22 cellular contexts compared by ENCODE assay signal in the genomic region with DNA sequence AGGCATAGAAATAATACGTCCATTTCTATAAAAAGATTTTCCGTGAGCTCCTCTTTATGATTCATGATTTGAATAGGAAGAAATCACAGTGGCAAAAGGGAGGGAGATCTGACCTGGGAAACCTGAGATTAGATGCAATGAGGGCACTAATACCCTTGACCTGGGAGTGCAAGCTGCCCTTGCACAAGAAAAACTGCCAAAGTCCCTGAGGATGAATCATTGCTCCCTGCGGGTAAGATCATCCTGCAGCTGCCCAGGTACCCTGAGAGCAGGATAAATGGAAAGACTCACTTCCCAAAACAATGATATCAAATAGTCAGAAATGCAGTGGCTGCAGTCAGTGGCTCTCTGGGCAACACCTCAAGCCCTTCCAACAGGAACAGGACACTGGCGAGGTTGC. TPM values are rescaled to one million over a fixed set of nuclear protein-coding genes. Genes with fewer than 3 reads are reported as not detected.
DNase-seq lines count a peak whose midpoint lies in the region; ATAC-seq, FAIRE-seq and TF ChIP-seq lines count a peak whose summit lies in the region.
"Had no signal": no experiment of that assay in that cellular context is flagged by ENCODE, and none has a peak within 500 bp of the region (broad histone marks: within the 10 kb centered on the region; RNA-seq: fewer than 3 reads in every experiment).

No MANE protein-coding gene starts in this region.

- H3K27ac ChIP-seq in GM23248: peak overlapping the region; percentile 77
- H3K27ac ChIP-seq in foreskin keratinocyte: no peak overlapping the region
- H3K27ac ChIP-seq in ovary: peak overlapping the region; percentile 53 to 98
- H3K27ac ChIP-seq: upper lobe of left lung had no signal

- no peak overlapping the region for H3K4me3 Mint-ChIP-seq in activated T-helper 2 cell treated with anti-CD3 and anti-CD28 coated beads, Interferon-gamma antibody, Interleukin-2, Interleukin-4, amounts not matched to agents 10 μg/mL and 5 μg/mL and 100 μg/mL, durations not matched to agents 14 hours and 24 hours and 36 hours (ENCODE audit: low read depth)
- H3K4me3 Mint-ChIP-seq: activated CD4-positive, alpha-beta memory T cell treated with anti-CD3 and anti-CD28 coated beads, Interleukin-2, amount 10 ng/mL, durations not matched to agents 7 days and 5 days; activated naive CD4-positive, alpha-beta T cell treated with anti-CD3 and anti-CD28 coated beads, Interleukin-2, amount 50 U/mL, for 24 hours; activated T-cell treated with anti-CD3 and anti-CD28 coated beads, Interleukin-2, amount 50 U/mL, for 24 hours; brain; CD8-positive, alpha-beta T cell; IgD-negative memory B cell; nephron progenitor cell; stimulated activated naive B cell treated with anti-CD40 and anti-IgM and Interleukin-4, amounts not matched to agents 10 μg/mL and 1 μg/mL and 100 μg/mL, for 72 hours had no signal

- no peak overlapping the region for H3K27ac Mint-ChIP-seq in activated T-helper 2 cell treated with anti-CD3 and anti-CD28 coated beads, Interferon-gamma antibody, Interleukin-2, Interleukin-4, amounts not matched to agents 10 μg/mL and 5 μg/mL and 100 μg/mL, durations not matched to agents 14 hours and 24 hours and 36 hours
- H3K27ac Mint-ChIP-seq: activated CD4-positive, alpha-beta memory T cell treated with anti-CD3 and anti-CD28 coated beads, Interleukin-2, amount 10 ng/mL, durations not matched to agents 7 days and 5 days; activated naive CD4-positive, alpha-beta T cell treated with anti-CD3 and anti-CD28 coated beads, Interleukin-2, amount 50 U/mL, for 24 hours; activated T-cell treated with anti-CD3 and anti-CD28 coated beads, Interleukin-2, amount 50 U/mL, for 24 hours; CD8-positive, alpha-beta T cell; IgD-negative memory B cell; nephron progenitor cell; stimulated activated naive B cell treated with anti-CD40 and anti-IgM and Interleukin-4, amounts not matched to agents 10 μg/mL and 1 μg/mL and 100 μg/mL, for 72 hours had no signal

- in situ Hi-C loops in GM23248 (cut with MboI): no loop called here

- no peak for TF ChIP-seq CTCF in foreskin keratinocyte (conservative IDR thresholded peaks at IDR 0.05)
- no peak for TF ChIP-seq CTCF in ovary (IDR thresholded peaks at IDR 0.05)

- H3K36me3 ChIP-seq in GM23248 (ENCODE audit: low read depth) (peaks cover 72% of the 10 kb centered on the region), ovary (no peaks in the 10 kb centered on the region), H7 (replicated peaks; ENCODE audit: control insufficient read depth, insufficient read depth, low read length) (peaks cover 13% of the 10 kb centered on the region)
- H3K36me3 ChIP-seq: upper lobe of left lung had no signal

- peaks cover 6% of the 10 kb centered on the region for H3K36me3 Mint-ChIP-seq in activated T-helper 2 cell treated with anti-CD3 and anti-CD28 coated beads, Interferon-gamma antibody, Interleukin-2, Interleukin-4, amounts not matched to agents 10 μg/mL and 5 μg/mL and 100 μg/mL, durations not matched to agents 14 hours and 24 hours and 36 hours (ENCODE audit: low read depth)
- H3K36me3 Mint-ChIP-seq: activated naive CD4-positive, alpha-beta T cell treated with anti-CD3 and anti-CD28 coated beads, Interleukin-2, amount 50 U/mL, for 24 hours; stimulated activated naive B cell treated with anti-CD40 and anti-IgM and Interleukin-4, amounts not matched to agents 10 μg/mL and 1 μg/mL and 100 μg/mL, for 72 hours had no signal

- peak; percentile 34 for ATAC-seq in foreskin keratinocyte
- ATAC-seq: CD8-positive, alpha-beta T cell; stimulated activated naive B cell treated with anti-CD40 and anti-IgM and Interleukin-4, amounts not matched to agents 10 μg/mL and 1 μg/mL and 100 μg/mL, for 72 hours had no signal

- H3K79me2 ChIP-seq in GM23248 (ENCODE audit: insufficient read depth): peaks cover 97% of the 10 kb centered on the region

- H3K4me3 ChIP-seq in GM23248 (no peak overlapping the region), ovary (no peak overlapping the region), H7 (ENCODE audit: insufficient read depth, low read depth, low read length) (no peak overlapping the region)
- H3K4me3 ChIP-seq: upper lobe of left lung had no signal

- H3K9ac ChIP-seq in GM23248: no peak overlapping the region

- peak overlapping the region; percentile 9 for H3K4me2 ChIP-seq in GM23248 (ENCODE audit: unreplicated experiment)

- H3K4me1 ChIP-seq in GM23248 (ENCODE audit: insufficient read depth): peaks cover 53% of the 10 kb centered on the region
- H3K4me1 ChIP-seq in foreskin keratinocyte: peaks cover 18% of the 10 kb centered on the region
- peaks cover 48% of the 10 kb centered on the region for H3K4me1 ChIP-seq in ovary (ENCODE audit: insufficient read depth)

- no peaks in the 10 kb centered on the region for H3K9me2 ChIP-seq in GM23248 (ENCODE audit: insufficient read depth)

- TF ChIP-seq POLR2A in ovary (IDR thresholded peaks at IDR 0.05): no peak

- no peak for TF ChIP-seq EP300 in ovary (IDR thresholded peaks at IDR 0.05)

- DNase-seq in GM23248: peak; percentile 26
- DNase-seq in RCC 7860 (ENCODE audit: low spot score): peak; percentile 64
- peak in 1 of 2 donors; percentile 28 for DNase-seq in foreskin keratinocyte
- DNase-seq in ovary: no peak
- DNase-seq in H7: no peak
- no peak for DNase-seq in activated CD4-positive, alpha-beta T cell treated with anti-CD3 and anti-CD28 coated beads for 48 hours
- no peak for DNase-seq in activated T-helper 2 cell treated with anti-CD3 and anti-CD28 coated beads, Interferon-gamma antibody, Interleukin-2, Interleukin-4, amounts not matched to agents 10 μg/mL and 5 μg/mL and 100 μg/mL, durations not matched to agents 14 hours and 24 hours and 36 hours (ENCODE audit: low spot score)
- no peak for DNase-seq in activated gamma-delta T cell treated with Interleukin-2 at 50 U/mL for 16 hours
- DNase-seq: activated CD4-positive, alpha-beta memory T cell treated with anti-CD3 and anti-CD28 coated beads, Interleukin-2, amount 10 ng/mL, durations not matched to agents 7 days and 5 days; activated T-cell treated with anti-CD3 and anti-CD28 coated beads, Interleukin-2, amount 50 U/mL, for 24 hours; CD8-positive, alpha-beta T cell; mammary epithelial cell; MV-4-11; NCI-H187 treated with DMSO at 0.1 percent for 48 hours; nephron progenitor cell; SHP77; stimulated activated naive B cell treated with anti-CD40 and anti-IgM and Interleukin-4, amounts not matched to agents 10 μg/mL and 1 μg/mL and 100 μg/mL, for 72 hours; upper lobe of left lung had no signal

- WGBS in GM23248 (ENCODE audit: low coverage in 1 of 2, low lambda C conversion rate in 2 of 2, missing lambda C conversion rate in 2 of 2), 2 experiments: 87 to 90% methylated on average over 4 of the region's 4 CpGs
- WGBS in ovary, 3 donors: 34 to 53% (median 37%) methylated on average over 4 of the region's 4 CpGs

- peaks cover 95% of the 10 kb centered on the region for H3F3A ChIP-seq in GM23248 (ENCODE audit: insufficient read depth)

- no peak overlapping the region for H2AFZ ChIP-seq in GM23248

- H3K9me3 ChIP-seq in GM23248 (ENCODE audit: low read depth): no peaks in the 10 kb centered on the region
- no peaks in the 10 kb centered on the region for H3K9me3 ChIP-seq in ovary
- H3K9me3 ChIP-seq: upper lobe of left lung had no signal

- FAIRE-seq in RCC 7860 (lab: Jason Lieb, UNC): peak; percentile 64
- FAIRE-seq: H54 had no signal

- no peaks in the 10 kb centered on the region for H3K4me1 Mint-ChIP-seq in activated T-helper 2 cell treated with anti-CD3 and anti-CD28 coated beads, Interferon-gamma antibody, Interleukin-2, Interleukin-4, amounts not matched to agents 10 μg/mL and 5 μg/mL and 100 μg/mL, durations not matched to agents 14 hours and 24 hours and 36 hours (ENCODE audit: low read depth)
- H3K4me1 Mint-ChIP-seq: activated naive CD4-positive, alpha-beta T cell treated with anti-CD3 and anti-CD28 coated beads, Interleukin-2, amount 50 U/mL, for 24 hours; IgD-negative memory B cell had no signal

- no peaks in the 10 kb centered on the region for H3K27me3 Mint-ChIP-seq in activated T-helper 2 cell treated with anti-CD3 and anti-CD28 coated beads, Interferon-gamma antibody, Interleukin-2, Interleukin-4, amounts not matched to agents 10 μg/mL and 5 μg/mL and 100 μg/mL, durations not matched to agents 14 hours and 24 hours and 36 hours (ENCODE audit: low read depth)
- H3K27me3 Mint-ChIP-seq: activated CD4-positive, alpha-beta memory T cell treated with anti-CD3 and anti-CD28 coated beads, Interleukin-2, amount 10 ng/mL, durations not matched to agents 7 days and 5 days; activated naive CD4-positive, alpha-beta T cell treated with anti-CD3 and anti-CD28 coated beads, Interleukin-2, amount 50 U/mL, for 24 hours; activated T-cell treated with anti-CD3 and anti-CD28 coated beads, Interleukin-2, amount 50 U/mL, for 24 hours had no signal

- no peaks in the 10 kb centered on the region for H3K9me3 Mint-ChIP-seq in activated T-helper 2 cell treated with anti-CD3 and anti-CD28 coated beads, Interferon-gamma antibody, Interleukin-2, Interleukin-4, amounts not matched to agents 10 μg/mL and 5 μg/mL and 100 μg/mL, durations not matched to agents 14 hours and 24 hours and 36 hours
- H3K9me3 Mint-ChIP-seq: activated CD4-positive, alpha-beta memory T cell treated with anti-CD3 and anti-CD28 coated beads, Interleukin-2, amount 10 ng/mL, durations not matched to agents 7 days and 5 days; activated naive CD4-positive, alpha-beta T cell treated with anti-CD3 and anti-CD28 coated beads, Interleukin-2, amount 50 U/mL, for 24 hours; activated T-cell treated with anti-CD3 and anti-CD28 coated beads, Interleukin-2, amount 50 U/mL, for 24 hours; CD8-positive, alpha-beta T cell; nephron progenitor cell had no signal

- H3K27me3 ChIP-seq in GM23248 (replicated peaks; ENCODE audit: insufficient read depth) (no peaks in the 10 kb centered on the region), foreskin keratinocyte (no peaks in the 10 kb centered on the region), ovary (no peaks in the 10 kb centered on the region), H7 (ENCODE audit: control insufficient read depth, insufficient read depth, low read length) (no peaks in the 10 kb centered on the region)
- H3K27me3 ChIP-seq: upper lobe of left lung had no signal

- 0 out of 2 replicates have a peak, but pooled peaks cover 7% of the 10 kb centered on the region for H4K20me1 ChIP-seq in GM23248 (ENCODE audit: insufficient read depth)

- intact Hi-C loops in ovary (cut with DNase I): no loop called here
- intact Hi-C loops in activated T-helper 2 cell treated with anti-CD3 and anti-CD28 coated beads, Interferon-gamma antibody, Interleukin-2, Interleukin-4, amounts not matched to agents 10 μg/mL and 5 μg/mL and 100 μg/mL, durations not matched to agents 14 hours and 24 hours and 36 hours (cut with micrococcal nuclease): no loop called here

RNA-seq across cellular contexts. Expression of a gene that starts 11.6 kb away (rescaled TPM):
- total RNA-seq in GM23248 (2014; rRNA removed; shearing (Covaris generic)): 383 and 404 TPM in 2 replicates
- polyA plus RNA-seq in GM23248 (2016; fragmentation: Nextera tagmentation; extraction: Ambion mirVana) (598 and 610 TPM in 2 replicates), foreskin keratinocyte (92.7 and 112 TPM in 2 replicates), ovary (100 to 1,000 TPM; 320 to 628 TPM)
- total RNA-seq in foreskin keratinocyte (85.9 and 110 TPM in 2 replicates), ovary (1,000 to 10,000 TPM in 1 of 7 donors, 100 to 1,000 TPM in 6; 300 to 1,049 (median 495) TPM)
- 20.0 and 20.4 TPM in 2 replicates for total RNA-seq in H7 (2014; rRNA removed; shearing (Covaris generic))
- total RNA-seq in activated T-helper 2 cell treated with anti-CD3 and anti-CD28 coated beads, Interferon-gamma antibody, Interleukin-2, Interleukin-4, amounts not matched to agents 10 μg/mL and 5 μg/mL and 100 μg/mL, durations not matched to agents 14 hours and 24 hours and 36 hours: 5.3 and 5.6 TPM in 2 replicates

RNA-seq across cellular contexts. Expression of a gene that starts 49.9 kb away (rescaled TPM):
- 9.0 and 17.6 TPM in 2 replicates for total RNA-seq in GM23248 (2014; rRNA removed; shearing (Covaris generic))
- polyA plus RNA-seq in GM23248 (2016; fragmentation: Nextera tagmentation; extraction: Ambion mirVana): 11.4 and 13.6 TPM in 2 replicates
- 16.7 and 18.4 TPM in 2 replicates for total RNA-seq in foreskin keratinocyte
- polyA plus RNA-seq in foreskin keratinocyte: 11.1 and 13.2 TPM in 2 replicates
- total RNA-seq in ovary: 10 to 100 TPM; 12.9 to 32.5 (median 20.3) TPM
- 10 to 100 TPM; 12.6 to 27.2 TPM for polyA plus RNA-seq in ovary
- 8.4 and 11.4 TPM in 2 replicates for total RNA-seq in H7 (2014; rRNA removed; shearing (Covaris generic))
- 18.6 and 19.0 TPM in 2 replicates for total RNA-seq in activated T-helper 2 cell treated with anti-CD3 and anti-CD28 coated beads, Interferon-gamma antibody, Interleukin-2, Interleukin-4, amounts not matched to agents 10 μg/mL and 5 μg/mL and 100 μg/mL, durations not matched to agents 14 hours and 24 hours and 36 hours

RNA-seq across cellular contexts. Expression of a gene that starts 57.7 kb away (rescaled TPM):
- 9.0 and 11.3 TPM in 2 replicates for total RNA-seq in GM23248 (2014; rRNA removed; shearing (Covaris generic))
- polyA plus RNA-seq in GM23248 (2016; fragmentation: Nextera tagmentation; extraction: Ambion mirVana) (8.3 and 8.5 TPM in 2 replicates), foreskin keratinocyte (5.8 and 7.4 TPM in 2 replicates), ovary (10 to 100 TPM in 1 of 2 donors, 1 to 10 TPM in 1; 7.2 to 10.4 TPM)
- total RNA-seq in foreskin keratinocyte (15.7 and 18.8 TPM in 2 replicates), ovary (10 to 100 TPM; 13.4 to 19.1 (median 17.3) TPM)
- 16.4 and 19.5 TPM in 2 replicates for total RNA-seq in H7 (2014; rRNA removed; shearing (Covaris generic))
- total RNA-seq in activated T-helper 2 cell treated with anti-CD3 and anti-CD28 coated beads, Interferon-gamma antibody, Interleukin-2, Interleukin-4, amounts not matched to agents 10 μg/mL and 5 μg/mL and 100 μg/mL, durations not matched to agents 14 hours and 24 hours and 36 hours: 23.4 and 24.2 TPM in 2 replicates

Comparison
In these comparisons a context has a peak if more than half of its experiments do, and no peak if none do; other contexts are left out.
1. DNase-seq: peak in GM23248 (single experiment) and RCC 7860 (single experiment); none in ovary (0 of 5), H7 (single experiment), activated CD4-positive, alpha-beta T cell treated with anti-CD3 and anti-CD28 coated beads for 48 hours (single experiment), activated T-helper 2 cell treated with anti-CD3 and anti-CD28 coated beads, Interferon-gamma antibody, Interleukin-2, Interleukin-4, amounts not matched to agents 10 μg/mL and 5 μg/mL and 100 μg/mL, durations not matched to agents 14 hours and 24 hours and 36 hours (single experiment) and activated gamma-delta T cell treated with Interleukin-2 at 50 U/mL for 16 hours (single experiment).